17 cellular contexts compared by ENCODE assay signal in genomic region chr15:82231842-82232241, GRCh38. TPM values are rescaled to one million over a fixed set of nuclear protein-coding genes. Genes with fewer than 3 reads are reported as not detected.
A peak's percentile ranks its signal among the peaks of the same experiment; 100 is the strongest.
DNase-seq lines count a peak whose midpoint lies in the region; ATAC-seq, FAIRE-seq and TF ChIP-seq lines count a peak whose summit lies in the region.
"Had no signal": no experiment of that assay in that cellular context is flagged by ENCODE, and none has a peak within 500 bp of the region (broad histone marks: within the 10 kb centered on the region; RNA-seq: fewer than 3 reads in every experiment).

No MANE protein-coding gene starts in this region.

- 88% methylated on average over 2 of the region's 2 CpGs for WGBS in SK-N-SH (ENCODE audit: low lambda C conversion rate)
- 15 to 67% (median 47%) methylated on average over 2 of the region's 2 CpGs for WGBS in small intestine, 3 donors

- CTCF ChIA-PET in SK-N-SH (lab: Yijun Ruan, JAX): no interaction called here

- H3K79me2 ChIP-seq in SK-N-SH (ENCODE audit: insufficient read depth): peaks cover 6% of the 10 kb centered on the region; the same call in 1 of the 2 replicates

- H2AFZ ChIP-seq in SK-N-SH (ENCODE audit: low read depth): no peak overlapping the region

- FAIRE-seq in small intestine (lab: Jason Lieb, UNC): no peak
- FAIRE-seq: GM12891 had no signal

- TF ChIP-seq POLR2A in erythroblast (IDR thresholded peaks at IDR 0.05; ENCODE audit: low read length): no peak

- peaks cover 22 to 24% of the 10 kb centered on the region in 2 experiments for H3K36me3 ChIP-seq in SK-N-SH (replicated peaks in 1 of 2; ENCODE audit: control insufficient read depth in 1 of 2, insufficient read depth in 2 of 2, low read length in 1 of 2)
- peaks cover 0 to 5% of the 10 kb centered on the region in 2 donors for H3K36me3 ChIP-seq in small intestine (ENCODE audit: control insufficient read depth in 2 of 2, insufficient read depth in 2 of 2, low read length in 2 of 2)

- H3K9ac ChIP-seq in SK-N-SH: no peak overlapping the region

- H3K4me3 ChIP-seq in SK-N-SH (ENCODE audit: low read depth in 2 of 2, low read length in 1 of 2) (no peak overlapping the region), small intestine (ENCODE audit: low read depth in 1 of 2, low read length in 2 of 2) (no peak overlapping the region)
- H3K4me3 ChIP-seq: SJCRH30 had no signal

- DNase-seq in SK-N-SH (peak; percentile 3), OCI-M1 (lab: John Stamatoyannopoulos, UW) (peak; percentile 70), erythroblast (lab: John Stamatoyannopoulos, UW) (peak; percentile 29 to 66), small intestine (peak; percentile 55), superior temporal gyrus (ENCODE audit: extremely low spot score) (no peak), SIG-M5 (lab: John Stamatoyannopoulos, UW) (no peak)
- no peak for DNase-seq in activated CD4-positive, alpha-beta T cell treated with anti-CD3 and anti-CD28 coated beads for 48 hours
- DNase-seq: C1 segment of cervical spinal cord, COR-L47, H9, NCI-H1092, NCI-H187, NCI-H510A, RPMI8226, SJCRH30 had no signal

- H3K9me3 ChIP-seq in SK-N-SH: no peaks in the 10 kb centered on the region
- H3K9me3 ChIP-seq in small intestine (ENCODE audit: control insufficient read depth, low read depth): no peaks in the 10 kb centered on the region
- H3K9me3 ChIP-seq: SJCRH30 had no signal

- POLR2A ChIA-PET in SK-N-SH (lab: Yijun Ruan, JAX): no interaction called here

- no peaks in the 10 kb centered on the region for H3K9me2 ChIP-seq in SK-N-SH

- no peaks in the 10 kb centered on the region for H3K27me3 ChIP-seq in SK-N-SH (ENCODE audit: insufficient read depth)
- H3K27me3 ChIP-seq in small intestine (ENCODE audit: control insufficient read depth in 2 of 2, insufficient read depth in 2 of 2, low read length in 2 of 2): no peaks in the 10 kb centered on the region
- H3K27me3 ChIP-seq: SJCRH30 had no signal

- H3K4me2 ChIP-seq in SK-N-SH: no peak overlapping the region

- no peaks in the 10 kb centered on the region for H4K20me1 ChIP-seq in SK-N-SH (ENCODE audit: insufficient read depth)

- no peak for ATAC-seq in SK-N-SH treated with all-trans-retinoic acid at 6 μM for 48 hours

- H3K27ac ChIP-seq in SK-N-SH (ENCODE audit: low read depth in 2 of 2, low read length in 1 of 2) (no peak overlapping the region), small intestine (ENCODE audit: low read depth in 1 of 2, low read length in 1 of 2) (peak overlapping the region in 1 of 2 donors; percentile 5)
- H3K27ac ChIP-seq: SJCRH30 had no signal

- H3K4me1 ChIP-seq in SK-N-SH (ENCODE audit: control insufficient read depth in 1 of 2, insufficient read depth in 2 of 2, low read depth in 1 of 2, low read length in 1 of 2): peaks cover 0 to 4% of the 10 kb centered on the region in 2 experiments; a peak in 2 of 4 replicates
- H3K4me1 ChIP-seq in small intestine (ENCODE audit: control insufficient read depth in 2 of 2, insufficient read depth in 1 of 2, low read depth in 1 of 2, low read length in 1 of 2): peaks cover 0 to 5% of the 10 kb centered on the region in 2 donors
- H3K4me1 ChIP-seq: SJCRH30 had no signal

- TF ChIP-seq EP300 in SK-N-SH (IDR thresholded peaks at IDR 0.05; ENCODE audit: borderline replicate concordance in 1 of 2, low read depth in 1 of 2, low read length in 1 of 2): no peak

- no peak for TF ChIP-seq RAD21 in SK-N-SH (IDR thresholded peaks at IDR 0.05; ENCODE audit: low read length)

- H3F3A ChIP-seq in SK-N-SH (replicated peaks; ENCODE audit: insufficient read depth): peaks cover 3% of the 10 kb centered on the region

- no peak for TF ChIP-seq CTCF in SK-N-SH (IDR thresholded peaks at IDR 0.05)

TF ChIP-seq in SK-N-SH, 30 proteins besides CTCF, POLR2A, EP300 and RAD21 (continues in another document):
- no peak for TF ChIP-seq SMC3 (IDR thresholded peaks at IDR 0.05; ENCODE audit: low read depth, low read length)
- TF ChIP-seq FOXJ3 (CRISPR knock-in tag; IDR thresholded peaks at IDR 0.05): no peak
- TF ChIP-seq RFX5 (IDR thresholded peaks at IDR 0.05; ENCODE audit: low read length): no peak
- no peak for TF ChIP-seq REST (IDR thresholded peaks at IDR 0.05; ENCODE audit: low read depth, low read length)
- TF ChIP-seq MXI1 (IDR thresholded peaks at IDR 0.05; ENCODE audit: low read depth, low read length): no peak

TF ChIP-seq in SK-N-SH treated with all-trans-retinoic acid at 6 μM for 48 hours, 23 proteins besides CTCF, POLR2A, EP300 and RAD21:
- TF ChIP-seq TOX (CRISPR knock-in tag; IDR thresholded peaks at IDR 0.05; ENCODE audit: borderline replicate concordance) (no peak), OSR1 (CRISPR knock-in tag; IDR thresholded peaks at IDR 0.05) (no peak), POU6F1 (CRISPR knock-in tag; IDR thresholded peaks at IDR 0.05; ENCODE audit: borderline replicate concordance, low read depth) (no peak), ZNF70 (CRISPR knock-in tag; IDR thresholded peaks at IDR 0.05) (no peak), GLIS3 (CRISPR knock-in tag; IDR thresholded peaks at IDR 0.05) (no peak), CREB5 (CRISPR knock-in tag; IDR thresholded peaks at IDR 0.05; ENCODE audit: low read depth) (no peak), PPARA (CRISPR knock-in tag; IDR thresholded peaks at IDR 0.05; ENCODE audit: borderline replicate concordance) (no peak), ZFP3 (CRISPR knock-in tag; IDR thresholded peaks at IDR 0.05) (no peak), RARB (CRISPR knock-in tag; IDR thresholded peaks at IDR 0.05) (no peak), ZNF565 (CRISPR knock-in tag; conservative IDR thresholded peaks at IDR 0.05; ENCODE audit: low read depth) (no peak), ESRRG (CRISPR knock-in tag; IDR thresholded peaks at IDR 0.05) (no peak), SNAI2 (CRISPR knock-in tag; IDR thresholded peaks at IDR 0.05) (no peak), PATZ1 (CRISPR knock-in tag; IDR thresholded peaks at IDR 0.05; ENCODE audit: borderline replicate concordance) (no peak), ZFP30 (CRISPR knock-in tag; IDR thresholded peaks at IDR 0.05) (no peak)

RNA-seq across cellular contexts. Expression of gene EFL1, which starts 30.7 kb away (rescaled TPM):
- polyA plus RNA-seq in SK-N-SH (2012; rRNA removed) (12.3 and 15.3 TPM in 2 replicates), small intestine (10 to 100 TPM; 11.6 to 14.9 (median 11.9) TPM)
- 15.3 and 16.2 TPM in 2 replicates for polyA plus RNA-seq in SK-N-SH (2012; cell fraction: cytosol; rRNA removed)
- polyA plus RNA-seq in SK-N-SH (2012; cell fraction: nucleus; rRNA removed): 7.7 and 15.2 TPM in 2 replicates

RNA-seq across cellular contexts. Expression of gene SAXO2, which starts 30.8 kb away (rescaled TPM):
- polyA plus RNA-seq in SK-N-SH (2012; rRNA removed) (2.8 and 5.4 TPM in 2 replicates), small intestine (1 to 10 TPM in 1 of 3 donors, under 1 TPM in 1, not detected in 1; 0.37 to 5.1 TPM)
- 2.6 and 3.6 TPM in 2 replicates for polyA plus RNA-seq in SK-N-SH (2012; cell fraction: cytosol; rRNA removed)
- 17.5 and 19.3 TPM in 2 replicates for polyA plus RNA-seq in SK-N-SH (2012; cell fraction: nucleus; rRNA removed)

Comparison
In these comparisons a context has a peak if more than half of its experiments do, and no peak if none do; other contexts are left out.
1. DNase-seq: peak in SK-N-SH (single experiment), OCI-M1 (single experiment), erythroblast (2 of 2) and small intestine (single experiment); none in superior temporal gyrus (single experiment), activated CD4-positive, alpha-beta T cell treated with anti-CD3 and anti-CD28 coated beads for 48 hours (single experiment) and SIG-M5 (single experiment).